Comparison of ENCODE assay signal across 8 cellular contexts in genomic region chr7:7595451-7595850, GRCh38. TPM values are rescaled to one million over a fixed set of nuclear protein-coding genes. Genes with fewer than 3 reads are reported as not detected.
DNase-seq lines count a peak whose midpoint lies in the region; ATAC-seq, FAIRE-seq and TF ChIP-seq lines count a peak whose summit lies in the region.

No MANE protein-coding gene starts in this region.

- DNase-seq in D721Med (ENCODE audit: insufficient read length, low spot score) (no peak), NAMALWA (ENCODE audit: low spot score) (peak; percentile 74), naive B cell (peak; percentile 20), cortex of kidney (lab: John Stamatoyannopoulos, UW) (no peak), OCI-M2 (lab: John Stamatoyannopoulos, UW; ENCODE audit: unreplicated experiment) (no peak), C1 segment of cervical spinal cord (lab: John Stamatoyannopoulos, UW) (no peak)
- DNase-seq in activated CD4-positive, alpha-beta T cell treated with anti-CD3 and anti-CD28 coated beads, Interleukin-2, amount 10 ng/mL, durations not matched to agents 24 days and 14 days, result no peak

- intact Hi-C loops in activated CD4-positive, alpha-beta T cell treated with anti-CD3 and anti-CD28 coated beads, Interleukin-2, amount 10 ng/mL, durations not matched to agents 24 days and 14 days (cut with micrococcal nuclease), result loop anchor here (1.0 to 5.0 kb wide), 3 partner anchors 165 to 702 kb away; no protein-coding TSS in a partner anchor

- peak; percentile 35 for FAIRE-seq in D721Med (lab: Jason Lieb, UNC)

- TF ChIP-seq CTCF in D721Med (IDR thresholded peaks at IDR 0.05; ENCODE audit: insufficient read depth, missing control alignments), result peak; percentile 30
- TF ChIP-seq CTCF in brain (conservative IDR thresholded peaks at IDR 0.05), result peak; percentile 63 to 67

- H3K27me3 Mint-ChIP-seq in brain, result no peaks in the 10 kb centered on the region
- no peaks in the 10 kb centered on the region for H3K27me3 Mint-ChIP-seq in naive B cell
- no peaks in the 10 kb centered on the region for H3K27me3 Mint-ChIP-seq in activated CD4-positive, alpha-beta T cell treated with anti-CD3 and anti-CD28 coated beads, Interleukin-2, amount 10 ng/mL, durations not matched to agents 24 days and 14 days

- H3K9me3 Mint-ChIP-seq in brain, result peaks cover 4 to 10% (median 7%) of the 10 kb centered on the region in 5 experiments
- no peaks in the 10 kb centered on the region for H3K9me3 Mint-ChIP-seq in naive B cell
- no peaks in the 10 kb centered on the region for H3K9me3 Mint-ChIP-seq in activated CD4-positive, alpha-beta T cell treated with anti-CD3 and anti-CD28 coated beads, Interleukin-2, amount 10 ng/mL, durations not matched to agents 24 days and 14 days

- peak overlapping the region in 2 of 5 experiments; percentile 38 to 69 for H3K27ac Mint-ChIP-seq in brain
- H3K27ac Mint-ChIP-seq in naive B cell, result peak overlapping the region in 1 of 6 donors; percentile 13
- H3K27ac Mint-ChIP-seq in activated CD4-positive, alpha-beta T cell treated with anti-CD3 and anti-CD28 coated beads, Interleukin-2, amount 10 ng/mL, durations not matched to agents 24 days and 14 days, result no peak overlapping the region

- peak; percentile 41 to 51 for ATAC-seq in naive B cell (ENCODE audit: low read depth in 2 of 2)

- H3K4me3 Mint-ChIP-seq in brain, result no peak overlapping the region
- H3K4me3 Mint-ChIP-seq in naive B cell, result no peak overlapping the region
- H3K4me3 Mint-ChIP-seq in activated CD4-positive, alpha-beta T cell treated with anti-CD3 and anti-CD28 coated beads, Interleukin-2, amount 10 ng/mL, durations not matched to agents 24 days and 14 days, result no peak overlapping the region

- no peaks in the 10 kb centered on the region for H3K4me1 Mint-ChIP-seq in brain
- H3K4me1 Mint-ChIP-seq in naive B cell, result peaks cover under 1 to 5% (median 4%) of the 10 kb centered on the region in 3 donors
- peaks cover 3% of the 10 kb centered on the region for H3K4me1 Mint-ChIP-seq in activated CD4-positive, alpha-beta T cell treated with anti-CD3 and anti-CD28 coated beads, Interleukin-2, amount 10 ng/mL, durations not matched to agents 24 days and 14 days

- H3K36me3 Mint-ChIP-seq in brain (peaks cover 61% of the 10 kb centered on the region), naive B cell (peaks cover 12 to 23% of the 10 kb centered on the region in 2 donors)
- H3K36me3 Mint-ChIP-seq in activated CD4-positive, alpha-beta T cell treated with anti-CD3 and anti-CD28 coated beads, Interleukin-2, amount 10 ng/mL, durations not matched to agents 24 days and 14 days (ENCODE audit: low read depth), result peaks cover 35% of the 10 kb centered on the region

RNA-seq across cellular contexts. Expression of gene MIOS, which starts 28.8 kb away (rescaled TPM):
- polyA plus RNA-seq in brain (ENCODE audit: insufficient read depth, low read depth, low replicate concordance), result 6.0 TPM
- 10 to 100 TPM; 26.3 to 52.4 (median 38.9) TPM for polyA plus RNA-seq in naive B cell (ENCODE audit: low read depth in 6 of 6)
- 33.3 and 34.7 TPM in 2 replicates for total RNA-seq in activated CD4-positive, alpha-beta T cell treated with anti-CD3 and anti-CD28 coated beads, Interleukin-2, amount 10 ng/mL, durations not matched to agents 24 days and 14 days

RNA-seq across cellular contexts. Expression of gene UMAD1, which starts 45.1 kb away (rescaled TPM):
- polyA plus RNA-seq in brain (ENCODE audit: insufficient read depth, low read depth, low replicate concordance) (12.0 TPM), naive B cell (ENCODE audit: low read depth in 6 of 6) (10 to 100 TPM; 23.1 to 33.9 (median 30.1) TPM)
- total RNA-seq in activated CD4-positive, alpha-beta T cell treated with anti-CD3 and anti-CD28 coated beads, Interleukin-2, amount 10 ng/mL, durations not matched to agents 24 days and 14 days, result 11.8 and 12.4 TPM in 2 replicates

RNA-seq across cellular contexts. Expression of gene COL28A1, which starts 59.8 kb away (rescaled TPM):
- 0.24 TPM for polyA plus RNA-seq in brain (ENCODE audit: insufficient read depth, low read depth, low replicate concordance)
- not detected for polyA plus RNA-seq in naive B cell (ENCODE audit: low read depth in 6 of 6)
- total RNA-seq in activated CD4-positive, alpha-beta T cell treated with anti-CD3 and anti-CD28 coated beads, Interleukin-2, amount 10 ng/mL, durations not matched to agents 24 days and 14 days, result not detected in 2 replicates

Comparison
In these comparisons a context has a peak if more than half of its experiments do, and no peak if none do; other contexts are left out.
1. DNase-seq: peak in NAMALWA (single experiment) and naive B cell (single experiment); none in D721Med (single experiment), cortex of kidney (single experiment), OCI-M2 (single experiment), activated CD4-positive, alpha-beta T cell treated with anti-CD3 and anti-CD28 coated beads, Interleukin-2, amount 10 ng/mL, durations not matched to agents 24 days and 14 days (single experiment) and C1 segment of cervical spinal cord (0 of 14).